In the genomic region with DNA sequence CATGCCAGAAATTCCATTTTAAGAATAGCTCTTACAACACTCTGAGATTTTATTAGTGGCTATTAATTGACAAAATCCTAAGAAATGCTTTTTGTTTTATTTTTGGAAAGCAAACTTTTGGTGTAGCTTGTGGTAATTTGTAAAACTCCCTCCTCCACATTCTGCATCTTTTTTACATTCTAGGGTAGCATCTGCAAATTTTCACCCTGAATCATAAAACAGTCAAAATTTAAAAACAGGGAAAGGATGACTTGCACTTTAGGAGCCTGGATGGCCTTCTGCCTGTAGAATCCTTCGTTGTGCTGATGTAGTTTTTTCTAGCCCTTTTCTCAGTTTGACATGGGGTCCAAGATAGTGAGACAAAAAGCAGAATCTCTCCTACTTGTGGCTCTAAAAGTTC, we compare ENCODE assay signal across 22 cellular contexts.
"Had no signal": no experiment of that assay in that cellular context is flagged by ENCODE, and none has a peak within 500 bp of the region (broad histone marks: within the 10 kb centered on the region; RNA-seq: fewer than 3 reads in every experiment).

No MANE protein-coding gene starts in this region.

- DNase-seq: activated CD4-positive, alpha-beta memory T cell treated with anti-CD3 and anti-CD28 coated beads, Interleukin-2, amount 10 ng/mL, durations not matched to agents 7 days and 5 days; activated CD4-positive, alpha-beta T cell treated with anti-CD3 and anti-CD28 coated beads for 48 hours; activated CD4-positive, CD25-positive, alpha-beta regulatory T cell; activated CD8-positive, alpha-beta memory T cell treated with anti-CD3 and anti-CD28 coated beads, Interleukin-2, amount 10 ng/mL, durations not matched to agents 7 days and 5 days; activated naive CD4-positive, alpha-beta T cell treated with Interleukin-2 at 50 U/mL for 16 hours; activated T-cell treated with anti-CD3 and anti-CD28 coated beads, Interleukin-2, amount 50 U/mL, for 1 hour; anterior cingulate cortex; brain microvascular endothelial cell; erythroblast; heart left ventricle; kidney; naive B cell; T-helper 1 cell; T-helper 9 cell; transverse colon had no signal

- H3K27ac Mint-ChIP-seq: activated CD4-positive, alpha-beta memory T cell treated with anti-CD3 and anti-CD28 coated beads, Interleukin-2, amount 10 ng/mL, durations not matched to agents 7 days and 5 days; activated CD8-positive, alpha-beta memory T cell treated with anti-CD3 and anti-CD28 coated beads, Interleukin-2, amount 10 ng/mL, durations not matched to agents 7 days and 5 days; activated T-helper 2 cell treated with anti-CD3 and anti-CD28 coated beads, Interferon-gamma antibody, Interleukin-2, Interleukin-4, amounts not matched to agents 10 μg/mL and 5 μg/mL and 100 μg/mL, durations not matched to agents 14 hours and 24 hours and 36 hours; naive B cell; stimulated activated naive CD8-positive, alpha-beta T cell treated with anti-CD3 and anti-CD28 coated beads, Interleukin-15, Interleukin-2, amounts not matched to agents 100 ng/mL and 50 ng/mL, for 24 hours had no signal

- H3K36me3 Mint-ChIP-seq: activated CD8-positive, alpha-beta memory T cell treated with anti-CD3 and anti-CD28 coated beads, Interleukin-2, amount 10 ng/mL, durations not matched to agents 7 days and 5 days; naive B cell had no signal

- H3K9me3 Mint-ChIP-seq: activated CD4-positive, alpha-beta memory T cell treated with anti-CD3 and anti-CD28 coated beads, Interleukin-2, amount 10 ng/mL, durations not matched to agents 7 days and 5 days; activated T-helper 2 cell treated with anti-CD3 and anti-CD28 coated beads, Interferon-gamma antibody, Interleukin-2, Interleukin-4, amounts not matched to agents 10 μg/mL and 5 μg/mL and 100 μg/mL, durations not matched to agents 14 hours and 24 hours and 36 hours; central memory CD8-positive, alpha-beta T cell; stimulated activated naive CD8-positive, alpha-beta T cell treated with anti-CD3 and anti-CD28 coated beads, Interleukin-15, Interleukin-2, amounts not matched to agents 100 ng/mL and 50 ng/mL, for 24 hours had no signal

- H3K4me1 Mint-ChIP-seq: activated CD4-positive, alpha-beta memory T cell treated with anti-CD3 and anti-CD28 coated beads, Interleukin-2, amount 10 ng/mL, durations not matched to agents 7 days and 5 days; activated CD8-positive, alpha-beta memory T cell treated with anti-CD3 and anti-CD28 coated beads, Interleukin-2, amount 10 ng/mL, durations not matched to agents 7 days and 5 days; central memory CD8-positive, alpha-beta T cell; naive B cell had no signal

- ATAC-seq: activated CD8-positive, alpha-beta memory T cell treated with anti-CD3 and anti-CD28 coated beads, Interleukin-2, amount 10 ng/mL, durations not matched to agents 7 days and 5 days; gastroesophageal sphincter; heart left ventricle; left lung had no signal

- H3K4me3 ChIP-seq: coronary artery, gastroesophageal sphincter, heart left ventricle, left lung, suprapubic skin, transverse colon had no signal

- H3K4me3 Mint-ChIP-seq: activated CD4-positive, alpha-beta memory T cell treated with anti-CD3 and anti-CD28 coated beads, Interleukin-2, amount 10 ng/mL, durations not matched to agents 7 days and 5 days; activated CD8-positive, alpha-beta memory T cell treated with anti-CD3 and anti-CD28 coated beads, Interleukin-2, amount 10 ng/mL, durations not matched to agents 7 days and 5 days; central memory CD8-positive, alpha-beta T cell; naive B cell; stimulated activated naive CD8-positive, alpha-beta T cell treated with anti-CD3 and anti-CD28 coated beads, Interleukin-15, Interleukin-2, amounts not matched to agents 100 ng/mL and 50 ng/mL, for 24 hours had no signal

- H3K27me3 Mint-ChIP-seq: activated CD4-positive, alpha-beta memory T cell treated with anti-CD3 and anti-CD28 coated beads, Interleukin-2, amount 10 ng/mL, durations not matched to agents 7 days and 5 days; stimulated activated naive CD8-positive, alpha-beta T cell treated with anti-CD3 and anti-CD28 coated beads, Interleukin-15, Interleukin-2, amounts not matched to agents 100 ng/mL and 50 ng/mL, for 24 hours had no signal
